In genomic region chr7:2980406-2981102, GRCh38 we compare ENCODE assay signal across 13 cellular contexts.
DNase-seq lines count a peak whose midpoint lies in the region; ATAC-seq and TF ChIP-seq lines count a peak whose summit lies in the region.
"Had no signal": no experiment of that assay in that cellular context is flagged by ENCODE, and none has a peak within 500 bp of the region (broad histone marks: within the 10 kb centered on the region; RNA-seq: fewer than 3 reads in every experiment).

No MANE protein-coding gene starts in this region.

- DNase-seq in left cardiac atrium (no peak), left ventricle myocardium superior (no peak), memory B cell (ENCODE audit: low spot score in 2 of 2) (peak; percentile 16 to 41), upper lobe of right lung (peak; percentile 69), NCI-H2171 treated with DMSO at 0.1 percent for 48 hours (lab: John Stamatoyannopoulos, UW) (no peak), RWPE1 (ENCODE audit: low spot score) (no peak), coronary artery (ENCODE audit: low spot score) (no peak)
- DNase-seq in activated CD8-positive, alpha-beta T cell treated with anti-CD3 and anti-CD28 coated beads, Interleukin-2, amount 10 ng/mL, durations not matched to agents 7 days and 5 days = peak; percentile 45
- DNase-seq: mesenchymal stem cell, NCI-H2171, retina had no signal

- H3K27ac ChIP-seq in upper lobe of right lung = no peak overlapping the region
- H3K27ac ChIP-seq in RWPE1 = no peak overlapping the region
- H3K27ac ChIP-seq in coronary artery = no peak overlapping the region
- H3K27ac ChIP-seq: C4-2B had no signal

- ATAC-seq in left cardiac atrium (peak; percentile 21 to 30), left ventricle myocardium superior (no peak), memory B cell (ENCODE audit: low read depth) (no peak), upper lobe of right lung (peak; percentile 32)
- no peak for ATAC-seq in activated CD8-positive, alpha-beta T cell treated with anti-CD3 and anti-CD28 coated beads, Interleukin-2, amount 10 ng/mL, durations not matched to agents 7 days and 5 days

- no peaks in the 10 kb centered on the region for H3K27me3 ChIP-seq in upper lobe of right lung

- no peaks in the 10 kb centered on the region for H3K9me3 Mint-ChIP-seq in activated CD8-positive, alpha-beta T cell treated with anti-CD3 and anti-CD28 coated beads, Interleukin-2, amount 10 ng/mL, durations not matched to agents 7 days and 5 days (ENCODE audit: insufficient read depth)
- no peaks in the 10 kb centered on the region for H3K9me3 Mint-ChIP-seq in memory B cell
- H3K9me3 Mint-ChIP-seq: type B pancreatic cell had no signal

- H3K36me3 Mint-ChIP-seq in activated CD8-positive, alpha-beta T cell treated with anti-CD3 and anti-CD28 coated beads, Interleukin-2, amount 10 ng/mL, durations not matched to agents 7 days and 5 days (ENCODE audit: low read depth) = peaks cover 68% of the 10 kb centered on the region
- peaks cover 11% of the 10 kb centered on the region for H3K36me3 Mint-ChIP-seq in memory B cell
- H3K36me3 Mint-ChIP-seq: type B pancreatic cell had no signal

- POLR2A ChIA-PET in activated CD8-positive, alpha-beta T cell treated with anti-CD3 and anti-CD28 coated beads, Interleukin-2, amount 10 ng/mL, durations not matched to agents 7 days and 5 days (lab: Charles Lee) = no interaction called here
- POLR2A ChIA-PET in RWPE1 (lab: Yijun Ruan, JAX; ENCODE audit: low non-redundant PET) = no interaction called here

- H3K4me1 ChIP-seq in upper lobe of right lung = peaks cover 12% of the 10 kb centered on the region

- H3K4me1 Mint-ChIP-seq in activated CD8-positive, alpha-beta T cell treated with anti-CD3 and anti-CD28 coated beads, Interleukin-2, amount 10 ng/mL, durations not matched to agents 7 days and 5 days (ENCODE audit: low read depth) = peaks cover 85% of the 10 kb centered on the region
- peaks cover 59% of the 10 kb centered on the region for H3K4me1 Mint-ChIP-seq in memory B cell

- no peaks in the 10 kb centered on the region for H3K9me3 ChIP-seq in upper lobe of right lung

- H3K4me3 ChIP-seq in upper lobe of right lung = no peak overlapping the region
- no peak overlapping the region for H3K4me3 ChIP-seq in coronary artery

- peak overlapping the region; percentile 97 for H3K27ac Mint-ChIP-seq in activated CD8-positive, alpha-beta T cell treated with anti-CD3 and anti-CD28 coated beads, Interleukin-2, amount 10 ng/mL, durations not matched to agents 7 days and 5 days
- peak overlapping the region; percentile 97 for H3K27ac Mint-ChIP-seq in memory B cell
- H3K27ac Mint-ChIP-seq: type B pancreatic cell had no signal

- peak overlapping the region; percentile 67 for H3K4me3 Mint-ChIP-seq in activated CD8-positive, alpha-beta T cell treated with anti-CD3 and anti-CD28 coated beads, Interleukin-2, amount 10 ng/mL, durations not matched to agents 7 days and 5 days
- peak overlapping the region; percentile 84 for H3K4me3 Mint-ChIP-seq in memory B cell
- H3K4me3 Mint-ChIP-seq: type B pancreatic cell had no signal

- CTCF ChIA-PET in activated CD8-positive, alpha-beta T cell treated with anti-CD3 and anti-CD28 coated beads, Interleukin-2, amount 10 ng/mL, durations not matched to agents 7 days and 5 days (lab: Charles Lee) = interaction anchor here (2.6 kb wide), 1 partner anchor 85 kb away, joined by 14 read pairs; no protein-coding TSS in a partner anchor
- CTCF ChIA-PET in RWPE1 (lab: Yijun Ruan, JAX) = no interaction called here

- intact Hi-C loops in left cardiac atrium (cut with DNase I) (no loop called here), left ventricle myocardium superior (cut with micrococcal nuclease) (no loop called here), upper lobe of right lung (cut with DNase I) (no loop called here)

- no peak for TF ChIP-seq CTCF in upper lobe of right lung (IDR thresholded peaks at IDR 0.05)
- no peak for TF ChIP-seq CTCF in RWPE1 (conservative IDR thresholded peaks at IDR 0.05; ENCODE audit: low read depth)
- no peak for TF ChIP-seq CTCF in coronary artery (IDR thresholded peaks at IDR 0.05)

- no peaks in the 10 kb centered on the region for H3K36me3 ChIP-seq in upper lobe of right lung

- H3K27me3 Mint-ChIP-seq in activated CD8-positive, alpha-beta T cell treated with anti-CD3 and anti-CD28 coated beads, Interleukin-2, amount 10 ng/mL, durations not matched to agents 7 days and 5 days (ENCODE audit: low read depth) = no peaks in the 10 kb centered on the region
- H3K27me3 Mint-ChIP-seq in memory B cell = no peaks in the 10 kb centered on the region

Comparison
In these comparisons a context has a peak if more than half of its experiments do, and no peak if none do; other contexts are left out.
1. ATAC-seq: peak in left cardiac atrium (2 of 2) and upper lobe of right lung (single experiment); none in left ventricle myocardium superior (single experiment), activated CD8-positive, alpha-beta T cell treated with anti-CD3 and anti-CD28 coated beads, Interleukin-2, amount 10 ng/mL, durations not matched to agents 7 days and 5 days (single experiment) and memory B cell (single experiment).
2. DNase-seq: peak in activated CD8-positive, alpha-beta T cell treated with anti-CD3 and anti-CD28 coated beads, Interleukin-2, amount 10 ng/mL, durations not matched to agents 7 days and 5 days (single experiment), memory B cell (2 of 2) and upper lobe of right lung (single experiment); none in left cardiac atrium (single experiment), left ventricle myocardium superior (single experiment), NCI-H2171 treated with DMSO at 0.1 percent for 48 hours (single experiment), RWPE1 (single experiment) and coronary artery (single experiment).